30 cellular contexts compared by ENCODE assay signal in genomic region chr2:63009490-63009889, GRCh38. TPM values are rescaled to one million over a fixed set of nuclear protein-coding genes. Genes with fewer than 3 reads are reported as not detected.
"Had no signal": no experiment of that assay in that cellular context is flagged by ENCODE, and none has a peak within 500 bp of the region (broad histone marks: within the 10 kb centered on the region; RNA-seq: fewer than 3 reads in every experiment).

No MANE protein-coding gene starts in this region.

- H3K79me2 ChIP-seq: hepatocyte, parathyroid adenoma had no signal

- H3K36me3 ChIP-seq: colonic mucosa, transverse colon, uterus had no signal

- ATAC-seq: esophagus mucosa; foreskin keratinocyte; gastroesophageal sphincter; heart left ventricle; left cardiac atrium; natural killer cell treated with Interleukin-12 subunit alpha and Interleukin-12 subunit beta and Interleukin-15 and Interleukin-18, amount 100 ng/mL, for 72 hours; stimulated activated naive CD8-positive, alpha-beta T cell treated with anti-CD3 and anti-CD28 coated beads, Interleukin-15, amount 100 ng/mL, for 72 hours; upper lobe of right lung had no signal

- DNase-seq: colonic mucosa; effector CD8-positive, alpha-beta T cell; endodermal cell; foreskin keratinocyte; heart left ventricle; left cardiac atrium; naive B cell; right lobe of liver; stimulated activated CD4-positive, alpha-beta T cell treated with anti-CD3 and anti-CD28 coated beads, Interleukin-12 subunit alpha, Interleukin-12 subunit beta, amount 100 ng/mL, for 4 hours; stimulated activated CD4-positive, alpha-beta T cell treated with anti-CD3 and anti-CD28 coated beads, Interleukin-1b, Interleukin-23, amount 100 ng/mL, for 48 hours; stimulated activated CD4-positive, alpha-beta T cell treated with anti-CD3 and anti-CD28 coated beads, Interleukin-4, amount 100 ng/mL, for 1 hour; stimulated activated CD8-positive, alpha-beta memory T cell treated with anti-CD3 and anti-CD28 coated beads, Interleukin-4, amount 100 ng/mL, for 48 hours; stimulated activated naive CD4-positive, alpha-beta T cell; stimulated activated naive CD8-positive, alpha-beta T cell treated with anti-CD3 and anti-CD28 coated beads, Interleukin-15, amount 100 ng/mL, for 72 hours; transverse colon; upper lobe of right lung; uterus had no signal

- H3K27me3 ChIP-seq: colonic mucosa, foreskin keratinocyte, gastroesophageal sphincter, heart left ventricle, hepatocyte, right lobe of liver, suprapubic skin, transverse colon, upper lobe of right lung, uterus had no signal

- H3K4me3 ChIP-seq: colonic mucosa, gastroesophageal sphincter, heart left ventricle, hepatocyte, lung, right lobe of liver, smooth muscle cell, suprapubic skin, transverse colon, upper lobe of right lung, uterus had no signal

- H2AFZ ChIP-seq: hepatocyte, parathyroid adenoma had no signal

- H3K9ac ChIP-seq: parathyroid adenoma had no signal

- H3K4me2 ChIP-seq: hepatocyte had no signal

- H3K27ac ChIP-seq: colonic mucosa, epithelial cell of prostate, foreskin keratinocyte, gastroesophageal sphincter, heart left ventricle, hepatocyte, parathyroid adenoma, right lobe of liver, suprapubic skin, transverse colon, upper lobe of right lung, uterus had no signal

- H3K4me1 ChIP-seq: colonic mucosa, foreskin keratinocyte, gastroesophageal sphincter, heart left ventricle, parathyroid adenoma, right lobe of liver, suprapubic skin, transverse colon, upper lobe of right lung, uterus had no signal

- H3K9me3 ChIP-seq: colonic mucosa, gastroesophageal sphincter, heart left ventricle, right lobe of liver, suprapubic skin, transverse colon, upper lobe of right lung, uterus had no signal

RNA-seq across cellular contexts. Expression of gene OTX1, which starts 41.1 kb away (rescaled TPM):
- total RNA-seq: colonic mucosa, kidney epithelial cell, left cardiac atrium, mononuclear cell, osteoblast, right lobe of liver, smooth muscle cell, transverse colon, upper lobe of right lung, uterus had no signal
- polyA plus RNA-seq: heart left ventricle, liver had no signal
